In the genomic region with DNA sequence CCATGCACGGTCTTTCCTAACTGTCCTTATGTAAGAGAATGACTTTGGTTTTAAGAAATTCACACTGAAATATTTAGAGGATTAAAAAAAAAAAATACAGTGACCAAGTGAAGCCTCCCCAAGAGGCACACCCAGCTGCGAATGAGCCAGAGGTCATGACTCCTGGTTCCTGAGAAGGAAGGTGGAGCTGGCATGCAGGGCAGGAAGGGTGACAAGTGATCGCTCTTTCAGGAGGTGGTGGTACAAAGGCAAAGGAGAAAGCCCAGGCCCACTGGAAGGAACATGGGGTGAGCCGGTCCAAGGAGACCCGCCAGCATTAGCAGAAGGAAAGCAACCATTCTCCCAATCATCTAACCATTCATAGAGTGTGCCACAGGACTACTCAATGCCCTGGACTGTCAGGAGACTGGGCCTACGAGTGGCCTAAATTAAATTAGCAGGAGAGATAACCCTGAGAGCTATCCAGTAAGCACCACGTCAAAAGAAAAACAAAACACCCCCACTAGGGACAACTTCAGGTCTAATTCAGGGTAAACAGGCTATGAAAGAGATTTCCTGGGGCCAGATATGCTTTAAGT, we compare ENCODE assay signal across 1 cellular context.
TF ChIP-seq lines count a peak whose summit lies in the region.

No MANE protein-coding gene starts in this region.

TF ChIP-seq in GM23338, 12 proteins besides CTCF, POLR2A, EP300 and RAD21 (continued from another document):
- TF ChIP-seq, protein P1, sequence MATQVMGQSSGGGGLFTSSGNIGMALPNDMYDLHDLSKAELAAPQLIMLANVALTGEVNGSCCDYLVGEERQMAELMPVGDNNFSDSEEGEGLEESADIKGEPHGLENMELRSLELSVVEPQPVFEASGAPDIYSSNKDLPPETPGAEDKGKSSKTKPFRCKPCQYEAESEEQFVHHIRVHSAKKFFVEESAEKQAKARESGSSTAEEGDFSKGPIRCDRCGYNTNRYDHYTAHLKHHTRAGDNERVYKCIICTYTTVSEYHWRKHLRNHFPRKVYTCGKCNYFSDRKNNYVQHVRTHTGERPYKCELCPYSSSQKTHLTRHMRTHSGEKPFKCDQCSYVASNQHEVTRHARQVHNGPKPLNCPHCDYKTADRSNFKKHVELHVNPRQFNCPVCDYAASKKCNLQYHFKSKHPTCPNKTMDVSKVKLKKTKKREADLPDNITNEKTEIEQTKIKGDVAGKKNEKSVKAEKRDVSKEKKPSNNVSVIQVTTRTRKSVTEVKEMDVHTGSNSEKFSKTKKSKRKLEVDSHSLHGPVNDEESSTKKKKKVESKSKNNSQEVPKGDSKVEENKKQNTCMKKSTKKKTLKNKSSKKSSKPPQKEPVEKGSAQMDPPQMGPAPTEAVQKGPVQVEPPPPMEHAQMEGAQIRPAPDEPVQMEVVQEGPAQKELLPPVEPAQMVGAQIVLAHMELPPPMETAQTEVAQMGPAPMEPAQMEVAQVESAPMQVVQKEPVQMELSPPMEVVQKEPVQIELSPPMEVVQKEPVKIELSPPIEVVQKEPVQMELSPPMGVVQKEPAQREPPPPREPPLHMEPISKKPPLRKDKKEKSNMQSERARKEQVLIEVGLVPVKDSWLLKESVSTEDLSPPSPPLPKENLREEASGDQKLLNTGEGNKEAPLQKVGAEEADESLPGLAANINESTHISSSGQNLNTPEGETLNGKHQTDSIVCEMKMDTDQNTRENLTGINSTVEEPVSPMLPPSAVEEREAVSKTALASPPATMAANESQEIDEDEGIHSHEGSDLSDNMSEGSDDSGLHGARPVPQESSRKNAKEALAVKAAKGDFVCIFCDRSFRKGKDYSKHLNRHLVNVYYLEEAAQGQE (IDR thresholded peaks at IDR 0.05; ENCODE audit: unreplicated experiment) = no peak
- TF ChIP-seq STAT1 (IDR thresholded peaks at IDR 0.05; ENCODE audit: unreplicated experiment) = no peak
- no peak for TF ChIP-seq NANOG (IDR thresholded peaks at IDR 0.05; ENCODE audit: borderline replicate concordance)
- TF ChIP-seq POLR2AphosphoS5 (IDR thresholded peaks at IDR 0.05; ENCODE audit: low read depth) = no peak
- TF ChIP-seq ZNF114 (CRISPR knock-in tag; IDR thresholded peaks at IDR 0.05) = no peak
- TF ChIP-seq, protein P2, sequence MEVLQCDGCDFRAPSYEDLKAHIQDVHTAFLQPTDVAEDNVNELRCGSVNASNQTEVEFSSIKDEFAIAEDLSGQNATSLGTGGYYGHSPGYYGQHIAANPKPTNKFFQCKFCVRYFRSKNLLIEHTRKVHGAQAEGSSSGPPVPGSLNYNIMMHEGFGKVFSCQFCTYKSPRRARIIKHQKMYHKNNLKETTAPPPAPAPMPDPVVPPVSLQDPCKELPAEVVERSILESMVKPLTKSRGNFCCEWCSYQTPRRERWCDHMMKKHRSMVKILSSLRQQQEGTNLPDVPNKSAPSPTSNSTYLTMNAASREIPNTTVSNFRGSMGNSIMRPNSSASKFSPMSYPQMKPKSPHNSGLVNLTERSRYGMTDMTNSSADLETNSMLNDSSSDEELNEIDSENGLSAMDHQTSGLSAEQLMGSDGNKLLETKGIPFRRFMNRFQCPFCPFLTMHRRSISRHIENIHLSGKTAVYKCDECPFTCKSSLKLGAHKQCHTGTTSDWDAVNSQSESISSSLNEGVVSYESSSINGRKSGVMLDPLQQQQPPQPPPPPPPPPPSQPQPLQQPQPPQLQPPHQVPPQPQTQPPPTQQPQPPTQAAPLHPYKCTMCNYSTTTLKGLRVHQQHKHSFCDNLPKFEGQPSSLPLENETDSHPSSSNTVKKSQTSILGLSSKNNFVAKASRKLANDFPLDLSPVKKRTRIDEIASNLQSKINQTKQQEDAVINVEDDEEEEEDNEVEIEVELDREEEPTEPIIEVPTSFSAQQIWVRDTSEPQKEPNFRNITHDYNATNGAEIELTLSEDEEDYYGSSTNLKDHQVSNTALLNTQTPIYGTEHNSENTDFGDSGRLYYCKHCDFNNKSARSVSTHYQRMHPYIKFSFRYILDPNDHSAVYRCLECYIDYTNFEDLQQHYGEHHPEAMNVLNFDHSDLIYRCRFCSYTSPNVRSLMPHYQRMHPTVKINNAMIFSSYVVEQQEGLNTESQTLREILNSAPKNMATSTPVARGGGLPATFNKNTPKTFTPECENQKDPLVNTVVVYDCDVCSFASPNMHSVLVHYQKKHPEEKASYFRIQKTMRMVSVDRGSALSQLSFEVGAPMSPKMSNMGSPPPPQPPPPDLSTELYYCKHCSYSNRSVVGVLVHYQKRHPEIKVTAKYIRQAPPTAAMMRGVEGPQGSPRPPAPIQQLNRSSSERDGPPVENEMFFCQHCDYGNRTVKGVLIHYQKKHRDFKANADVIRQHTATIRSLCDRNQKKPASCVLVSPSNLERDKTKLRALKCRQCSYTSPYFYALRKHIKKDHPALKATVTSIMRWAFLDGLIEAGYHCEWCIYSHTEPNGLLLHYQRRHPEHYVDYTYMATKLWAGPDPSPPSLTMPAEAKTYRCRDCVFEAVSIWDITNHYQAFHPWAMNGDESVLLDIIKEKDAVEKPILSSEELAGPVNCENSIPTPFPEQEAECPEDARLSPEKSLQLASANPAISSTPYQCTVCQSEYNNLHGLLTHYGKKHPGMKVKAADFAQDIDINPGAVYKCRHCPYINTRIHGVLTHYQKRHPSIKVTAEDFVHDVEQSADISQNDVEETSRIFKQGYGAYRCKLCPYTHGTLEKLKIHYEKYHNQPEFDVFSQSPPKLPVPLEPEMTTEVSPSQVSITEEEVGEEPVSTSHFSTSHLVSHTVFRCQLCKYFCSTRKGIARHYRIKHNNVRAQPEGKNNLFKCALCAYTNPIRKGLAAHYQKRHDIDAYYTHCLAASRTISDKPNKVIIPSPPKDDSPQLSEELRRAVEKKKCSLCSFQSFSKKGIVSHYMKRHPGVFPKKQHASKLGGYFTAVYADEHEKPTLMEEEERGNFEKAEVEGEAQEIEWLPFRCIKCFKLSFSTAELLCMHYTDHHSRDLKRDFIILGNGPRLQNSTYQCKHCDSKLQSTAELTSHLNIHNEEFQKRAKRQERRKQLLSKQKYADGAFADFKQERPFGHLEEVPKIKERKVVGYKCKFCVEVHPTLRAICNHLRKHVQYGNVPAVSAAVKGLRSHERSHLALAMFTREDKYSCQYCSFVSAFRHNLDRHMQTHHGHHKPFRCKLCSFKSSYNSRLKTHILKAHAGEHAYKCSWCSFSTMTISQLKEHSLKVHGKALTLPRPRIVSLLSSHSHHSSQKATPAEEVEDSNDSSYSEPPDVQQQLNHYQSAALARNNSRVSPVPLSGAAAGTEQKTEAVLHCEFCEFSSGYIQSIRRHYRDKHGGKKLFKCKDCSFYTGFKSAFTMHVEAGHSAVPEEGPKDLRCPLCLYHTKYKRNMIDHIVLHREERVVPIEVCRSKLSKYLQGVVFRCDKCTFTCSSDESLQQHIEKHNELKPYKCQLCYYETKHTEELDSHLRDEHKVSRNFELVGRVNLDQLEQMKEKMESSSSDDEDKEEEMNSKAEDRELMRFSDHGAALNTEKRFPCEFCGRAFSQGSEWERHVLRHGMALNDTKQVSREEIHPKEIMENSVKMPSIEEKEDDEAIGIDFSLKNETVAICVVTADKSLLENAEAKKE (CRISPR knock-in tag; IDR thresholded peaks at IDR 0.05) = no peak
- TF ChIP-seq CREB1 (CRISPR knock-in tag; IDR thresholded peaks at IDR 0.05; ENCODE audit: low read depth) = no peak
- TF ChIP-seq ZNF331 (CRISPR knock-in tag; IDR thresholded peaks at IDR 0.05; ENCODE audit: low read depth) = no peak
- TF ChIP-seq, protein P3, sequence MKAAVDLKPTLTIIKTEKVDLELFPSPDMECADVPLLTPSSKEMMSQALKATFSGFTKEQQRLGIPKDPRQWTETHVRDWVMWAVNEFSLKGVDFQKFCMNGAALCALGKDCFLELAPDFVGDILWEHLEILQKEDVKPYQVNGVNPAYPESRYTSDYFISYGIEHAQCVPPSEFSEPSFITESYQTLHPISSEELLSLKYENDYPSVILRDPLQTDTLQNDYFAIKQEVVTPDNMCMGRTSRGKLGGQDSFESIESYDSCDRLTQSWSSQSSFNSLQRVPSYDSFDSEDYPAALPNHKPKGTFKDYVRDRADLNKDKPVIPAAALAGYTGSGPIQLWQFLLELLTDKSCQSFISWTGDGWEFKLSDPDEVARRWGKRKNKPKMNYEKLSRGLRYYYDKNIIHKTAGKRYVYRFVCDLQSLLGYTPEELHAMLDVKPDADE (IDR thresholded peaks at IDR 0.05) = no peak
- TF ChIP-seq EZH2phosphoT487 (IDR thresholded peaks at IDR 0.05; ENCODE audit: unreplicated experiment) = no peak
